ENCODE assay signal across 20 cellular contexts in the genomic region with DNA sequence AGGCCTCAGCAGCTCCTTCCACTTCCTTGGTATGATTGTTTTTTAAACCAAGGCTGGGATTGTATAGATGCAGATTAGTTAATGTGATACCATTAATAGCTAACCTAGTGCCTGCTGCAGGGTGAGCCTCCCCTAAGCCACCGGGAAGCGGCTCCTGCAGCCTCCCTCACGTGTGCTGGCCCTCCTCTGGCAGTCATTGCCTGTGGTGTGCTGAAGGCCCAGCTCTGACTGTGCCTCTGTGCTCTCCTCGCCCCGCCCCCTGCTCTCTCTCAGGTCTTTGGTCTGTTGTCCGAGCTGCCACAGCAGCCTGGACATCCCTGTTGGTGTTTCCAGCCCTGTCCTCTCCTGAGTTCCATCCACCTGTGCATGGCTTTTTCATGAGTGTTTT.
"Had no signal": no experiment of that assay in that cellular context is flagged by ENCODE, and none has a peak within 500 bp of the region (broad histone marks: within the 10 kb centered on the region; RNA-seq: fewer than 3 reads in every experiment).

No MANE protein-coding gene starts in this region.

- H3K36me3 ChIP-seq: neutrophil had no signal

- H3K36me3 Mint-ChIP-seq: activated naive CD8-positive, alpha-beta T cell; stimulated activated naive B cell treated with anti-CD40 and anti-IgM and Interleukin-4, amounts not matched to agents 10 μg/mL and 1 μg/mL and 100 μg/mL, for 72 hours had no signal

- H3K4me1 Mint-ChIP-seq: naive B cell had no signal

- H3K4me3 ChIP-seq: body of pancreas, lower lobe of right lung, tibial artery had no signal

- H3K27ac Mint-ChIP-seq: activated CD4-positive, alpha-beta T cell treated with anti-CD3 and anti-CD28 coated beads, Interleukin-2, amount 10 ng/mL, durations not matched to agents 24 days and 14 days; activated CD8-positive, alpha-beta T cell treated with anti-CD3 and anti-CD28 coated beads, Interleukin-2, amount 10 ng/mL, durations not matched to agents 7 days and 5 days; activated naive CD8-positive, alpha-beta T cell; activated T-cell treated with anti-CD3 and anti-CD28 coated beads, Interleukin-2, amount 50 U/mL, for 72 hours; naive B cell; stimulated activated naive B cell treated with anti-CD40 and anti-IgM and Interleukin-4, amounts not matched to agents 10 μg/mL and 1 μg/mL and 100 μg/mL, for 72 hours had no signal

- H3K27me3 ChIP-seq: body of pancreas, neutrophil, tibial artery had no signal

- H3K27ac ChIP-seq: body of pancreas, lower lobe of right lung, neutrophil, tibial artery had no signal

- H3K9me3 Mint-ChIP-seq: activated CD4-positive, alpha-beta T cell treated with anti-CD3 and anti-CD28 coated beads, Interleukin-2, amount 10 ng/mL, durations not matched to agents 24 days and 14 days had no signal

- DNase-seq: activated CD4-positive, alpha-beta T cell treated with anti-CD3 and anti-CD28 coated beads, Interleukin-2, amount 10 ng/mL, durations not matched to agents 24 days and 14 days; activated CD4-positive, CD25-positive, alpha-beta regulatory T cell; activated CD8-positive, alpha-beta memory T cell treated with anti-CD3 and anti-CD28 coated beads, Interleukin-2, amount 50 U/mL, for 4 hours; activated CD8-positive, alpha-beta T cell treated with anti-CD3 and anti-CD28 coated beads, Interleukin-2, amount 10 ng/mL, durations not matched to agents 7 days and 5 days; activated gamma-delta T cell treated with Interleukin-2 at 50 U/mL for 16 hours; activated T-cell treated with anti-CD3 and anti-CD28 coated beads, Interleukin-2, amount 50 U/mL, for 72 hours; amygdala; body of pancreas; caudate nucleus; hypothalamus; left cardiac atrium; lower lobe of right lung; midbrain; naive B cell; retina; stimulated activated CD4-positive, alpha-beta T cell treated with anti-CD3 and anti-CD28 coated beads, Interleukin-2, amount 100 ng/mL, for 48 hours; stimulated activated naive B cell treated with anti-CD40 and anti-IgM and Interleukin-4, amounts not matched to agents 10 μg/mL and 1 μg/mL and 100 μg/mL, for 72 hours; tibial artery had no signal

- H3K4me3 Mint-ChIP-seq: activated CD4-positive, alpha-beta T cell treated with anti-CD3 and anti-CD28 coated beads, Interleukin-2, amount 10 ng/mL, durations not matched to agents 24 days and 14 days; activated CD8-positive, alpha-beta T cell treated with anti-CD3 and anti-CD28 coated beads, Interleukin-2, amount 10 ng/mL, durations not matched to agents 7 days and 5 days; activated naive CD8-positive, alpha-beta T cell; activated T-cell treated with anti-CD3 and anti-CD28 coated beads, Interleukin-2, amount 50 U/mL, for 72 hours; naive B cell; stimulated activated naive B cell treated with anti-CD40 and anti-IgM and Interleukin-4, amounts not matched to agents 10 μg/mL and 1 μg/mL and 100 μg/mL, for 72 hours had no signal

- ATAC-seq: activated CD8-positive, alpha-beta T cell treated with anti-CD3 and anti-CD28 coated beads, Interleukin-2, amount 10 ng/mL, durations not matched to agents 7 days and 5 days; activated T-cell treated with anti-CD3 and anti-CD28 coated beads, Interleukin-2, amount 50 U/mL, for 72 hours; body of pancreas; left cardiac atrium; stimulated activated naive B cell treated with anti-CD40 and anti-IgM and Interleukin-4, amounts not matched to agents 10 μg/mL and 1 μg/mL and 100 μg/mL, for 72 hours had no signal

- H3K9me3 ChIP-seq: body of pancreas, lower lobe of right lung, neutrophil, tibial artery had no signal
